18 cellular contexts compared by ENCODE assay signal in the genomic region with DNA sequence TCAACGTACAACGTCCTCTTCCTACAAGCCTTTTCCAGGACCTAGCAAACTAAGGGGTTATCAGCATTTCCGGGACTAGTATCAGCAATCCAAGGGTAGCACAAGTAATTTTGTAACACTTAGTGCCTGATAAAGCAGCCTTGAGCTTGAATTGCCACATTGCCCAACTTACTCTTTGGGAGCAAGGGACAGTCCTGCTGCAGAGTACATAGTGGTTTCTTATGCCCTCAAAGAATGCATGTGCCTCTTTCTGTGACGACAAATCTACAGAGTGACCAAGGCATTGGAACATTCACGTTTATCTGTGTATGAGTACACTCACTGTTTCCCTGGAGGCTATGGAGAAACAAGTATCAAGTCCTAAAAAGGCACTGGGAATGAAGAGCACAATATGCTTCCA. TPM values are rescaled to one million over a fixed set of nuclear protein-coding genes. Genes with fewer than 3 reads are reported as not detected.
"Had no signal": no experiment of that assay in that cellular context is flagged by ENCODE, and none has a peak within 500 bp of the region (broad histone marks: within the 10 kb centered on the region; RNA-seq: fewer than 3 reads in every experiment).

No MANE protein-coding gene starts in this region.

- H3K9me3 ChIP-seq: adrenal gland, colonic mucosa, tibial nerve had no signal

- ATAC-seq: activated CD8-positive, alpha-beta T cell treated with anti-CD3 and anti-CD28 coated beads, Interleukin-2, amount 10 ng/mL, durations not matched to agents 7 days and 5 days; esophagus mucosa had no signal

- H3K4me3 ChIP-seq: adrenal gland, colonic mucosa, tibial nerve had no signal

- H3K36me3 ChIP-seq: adrenal gland, colonic mucosa, tibial nerve had no signal

- H3K27ac ChIP-seq: adrenal gland, colonic mucosa had no signal

- DNase-seq: activated B cell treated with CpG ODN at 0.5 μM for 24 hours; activated CD4-positive, alpha-beta T cell treated with anti-CD3 and anti-CD28 coated beads for 48 hours; activated CD8-positive, alpha-beta memory T cell treated with anti-CD3 and anti-CD28 coated beads, Interleukin-2, amount 50 U/mL, for 4 hours; activated CD8-positive, alpha-beta T cell treated with anti-CD3 and anti-CD28 coated beads, Interleukin-2, amount 10 ng/mL, durations not matched to agents 7 days and 5 days; activated effector memory CD4-positive, alpha-beta T cell treated with anti-CD3 and anti-CD28 coated beads, Interleukin-2, amount 50 U/mL, for 16 hours; activated T-cell treated with anti-CD3 and anti-CD28 coated beads, Interleukin-2, amount 50 U/mL, for 48 hours; adrenal gland; caudate nucleus; colonic mucosa; glutamatergic neuron; midbrain; stimulated activated CD4-positive, alpha-beta T cell treated with anti-CD3 and anti-CD28 coated beads, Interleukin-15, amount 100 ng/mL, for 24 hours; stimulated activated CD4-positive, alpha-beta T cell treated with anti-CD3 and anti-CD28 coated beads, Interleukin-4, amount 100 ng/mL, for 1 hour; stimulated activated naive CD4-positive, alpha-beta T cell had no signal

- H3K4me1 ChIP-seq: colonic mucosa had no signal

RNA-seq across cellular contexts. Expression of a gene that starts 3.2 kb away (rescaled TPM):
- total RNA-seq: activated B cell treated with CpG ODN at 0.5 μM for 24 hours; activated CD8-positive, alpha-beta T cell treated with anti-CD3 and anti-CD28 coated beads, Interleukin-2, amount 10 ng/mL, durations not matched to agents 7 days and 5 days; myocyte; T-helper 2 cell treated with Interferon-gamma antibody and Interleukin-4, amounts not matched to agents 100 ng/mL and 5 ng/mL, for 36 hours had no signal
